Comparison of ENCODE assay signal across 14 cellular contexts in genomic region chr3:152496716-152497115, GRCh38.
DNase-seq lines count a peak whose midpoint lies in the region; ATAC-seq, FAIRE-seq and TF ChIP-seq lines count a peak whose summit lies in the region.
"Had no signal": no experiment of that assay in that cellular context is flagged by ENCODE, and none has a peak within 500 bp of the region (broad histone marks: within the 10 kb centered on the region; RNA-seq: fewer than 3 reads in every experiment).

No MANE protein-coding gene starts in this region.

- ATAC-seq in Right ventricle myocardium superior (ENCODE audit: poor library complexity) (peak; percentile 27), left cardiac atrium (no peak), HG02870 (IDR thresholded peaks at IDR 0.05; ENCODE audit: unreplicated experiment) (peak; percentile 48)

- intact Hi-C loops in Right ventricle myocardium superior (cut with DNase I) (no loop called here), left cardiac atrium (cut with DNase I) (no loop called here), endothelial cell of umbilical vein (cut with micrococcal nuclease) (no loop called here), uterus (cut with DNase I; ENCODE audit: low total_unique reads) (no loop called here)

- FAIRE-seq in endothelial cell of umbilical vein (lab: Jason Lieb, UNC) = no peak

- H3K9ac ChIP-seq in endothelial cell of umbilical vein (replicated peaks; ENCODE audit: extremely low read depth, insufficient read depth, low read length) = no peak overlapping the region

- CTCF ChIA-PET in endothelial cell of umbilical vein (lab: Charles Lee) = interaction anchor here (1.8 to 1.9 kb wide), 2 partner anchors 13 to 28 kb away, joined by 8 read pairs; no protein-coding TSS in a partner anchor

- no peaks in the 10 kb centered on the region for H4K20me1 ChIP-seq in endothelial cell of umbilical vein (replicated peaks; ENCODE audit: control insufficient read depth, extremely low read depth, insufficient read depth, low read length)

- TF ChIP-seq CTCF in endothelial cell of umbilical vein (IDR thresholded peaks at IDR 0.05; ENCODE audit: extremely low read depth in 1 of 2, insufficient read depth in 1 of 2, low read depth in 1 of 2, low read length in 2 of 2) (no peak), uterus (IDR thresholded peaks at IDR 0.05) (no peak)

- no peak overlapping the region for H3K4me2 ChIP-seq in endothelial cell of umbilical vein (ENCODE audit: insufficient read depth, low read length)

- H3K27ac ChIP-seq in endothelial cell of umbilical vein (ENCODE audit: insufficient read depth, low read depth, low read length) (no peak overlapping the region), uterus (peak overlapping the region; percentile 65 to 81)
- H3K27ac ChIP-seq: 22Rv1 had no signal

- no peaks in the 10 kb centered on the region for H3K9me1 ChIP-seq in endothelial cell of umbilical vein (replicated peaks; ENCODE audit: control insufficient read depth, extremely low read depth, insufficient read depth, low read length)

- H3K36me3 ChIP-seq in endothelial cell of umbilical vein (ENCODE audit: control insufficient read depth in 2 of 2, extremely low read depth in 1 of 2, insufficient read depth in 2 of 2, low read length in 2 of 2) (no peaks in the 10 kb centered on the region), uterus (no peaks in the 10 kb centered on the region)

- BruUV-seq in endothelial cell of umbilical vein (replicated peaks; lab: Mats Ljungman, UMichigan) = no TSS peak

- H3K79me2 ChIP-seq in endothelial cell of umbilical vein (ENCODE audit: control insufficient read depth, insufficient read depth, low read length) = no peaks in the 10 kb centered on the region

- dilution Hi-C loops in endothelial cell of umbilical vein (cut with MboI; ENCODE audit: extremely low pct_ligation_motif_present, low sequenced_read_pairs) = no loop called here

- H3K9me3 ChIP-seq in endothelial cell of umbilical vein (replicated peaks; ENCODE audit: control insufficient read depth, insufficient read depth, low read length) (no peaks in the 10 kb centered on the region), uterus (no peaks in the 10 kb centered on the region)

- no peaks in the 10 kb centered on the region for H3K27me3 ChIP-seq in endothelial cell of umbilical vein (ENCODE audit: control insufficient read depth in 2 of 2, insufficient read depth in 2 of 2, low read length in 2 of 2)
- H3K27me3 ChIP-seq in uterus = no peaks in the 10 kb centered on the region

- DNase-seq in Right ventricle myocardium superior (no peak), left cardiac atrium (no peak), endothelial cell of umbilical vein (ENCODE audit: low read depth, low spot score) (peak; percentile 7), uterus (no peak), OCI-M1 (lab: John Stamatoyannopoulos, UW) (no peak), H4 (ENCODE audit: low spot score) (no peak), SW480 (ENCODE audit: low spot score) (no peak)
- DNase-seq: activated CD4-positive, alpha-beta T cell treated with anti-CD3 and anti-CD28 coated beads, Interleukin-2, amount 50 U/mL, for 48 hours; activated naive CD4-positive, alpha-beta T cell treated with Interleukin-2 at 50 U/mL for 16 hours; central memory CD4-positive, alpha-beta T cell; Kasumi-1; NCI-H2081 had no signal

- H3K4me3 ChIP-seq in endothelial cell of umbilical vein (replicated peaks in 1 of 3; ENCODE audit: insufficient read depth in 1 of 3, low read depth in 1 of 3, low read length in 3 of 3) (no peak overlapping the region), uterus (no peak overlapping the region)

- no peak overlapping the region for H2AFZ ChIP-seq in endothelial cell of umbilical vein (ENCODE audit: low read depth, low read length)

- H3K4me1 ChIP-seq in endothelial cell of umbilical vein (ENCODE audit: control insufficient read depth, extremely low read depth, insufficient read depth, low read length) (peaks cover 16% of the 10 kb centered on the region), uterus (no peaks in the 10 kb centered on the region)

- TF ChIP-seq POLR2A in endothelial cell of umbilical vein (IDR thresholded peaks at IDR 0.05; ENCODE audit: low read depth, low read length) (no peak), uterus (IDR thresholded peaks at IDR 0.05) (no peak)

- POLR2A ChIA-PET in endothelial cell of umbilical vein (lab: Charles Lee) = no interaction called here

TF ChIP-seq in endothelial cell of umbilical vein, 7 proteins besides CTCF, POLR2A, EP300 and RAD21:
- TF ChIP-seq MYC (IDR thresholded peaks at IDR 0.05; ENCODE audit: low read depth, low read length) = no peak
- no peak for TF ChIP-seq FOS (IDR thresholded peaks at IDR 0.05; ENCODE audit: borderline replicate concordance, insufficient read depth, low read length)
- TF ChIP-seq POLR2AphosphoS5 (IDR thresholded peaks at IDR 0.05; ENCODE audit: insufficient read depth, low read depth, low read length) = no peak
- no peak for TF ChIP-seq JUN (IDR thresholded peaks at IDR 0.05; ENCODE audit: borderline replicate concordance, insufficient read depth, insufficient read length, low read depth)
- TF ChIP-seq MAX (IDR thresholded peaks at IDR 0.05; ENCODE audit: insufficient read depth, insufficient read length) = no peak
- no peak for TF ChIP-seq EZH2 (IDR thresholded peaks at IDR 0.05; ENCODE audit: borderline replicate concordance, low read depth, low read length, severe bottlenecking)
- no peak for TF ChIP-seq GATA2 (IDR thresholded peaks at IDR 0.05; ENCODE audit: insufficient read depth, insufficient read length, low read depth, low read length)

Comparison
In these comparisons a context has a peak if more than half of its experiments do, and no peak if none do; other contexts are left out.
1. ATAC-seq: peak in Right ventricle myocardium superior (single experiment) and HG02870 (single experiment); none in left cardiac atrium (0 of 2).